23 cellular contexts compared by ENCODE assay signal in genomic region chr17:64692187-64692586, GRCh38. TPM values are rescaled to one million over a fixed set of nuclear protein-coding genes. Genes with fewer than 3 reads are reported as not detected.
A peak's percentile ranks its signal among the peaks of the same experiment; 100 is the strongest.
DNase-seq lines count a peak whose midpoint lies in the region; ATAC-seq, FAIRE-seq and TF ChIP-seq lines count a peak whose summit lies in the region.
"Had no signal": no experiment of that assay in that cellular context is flagged by ENCODE, and none has a peak within 500 bp of the region (broad histone marks: within the 10 kb centered on the region; RNA-seq: fewer than 3 reads in every experiment).

No MANE protein-coding gene starts in this region.

- no peaks in the 10 kb centered on the region for H3K9me3 ChIP-seq in K562 (replicated peaks; ENCODE audit: control insufficient read depth, insufficient read depth, low read depth, low read length)
- H3K9me3 ChIP-seq: A549; BE2C; BLaER1 treated with 17β-estradiol and CSF1 and Interleukin-3, amounts not matched to agents 10 nM and 100 nM had no signal

- no peak for TF ChIP-seq RAD21 in K562 (CRISPR knock-in tag; conservative IDR thresholded peaks at IDR 0.05 in 1 of 2, IDR thresholded peaks at IDR 0.05 in 1 of 2)

- no peak for TF ChIP-seq CTCF in K562 (IDR thresholded peaks at IDR 0.05 in 2 of 3, conservative IDR thresholded peaks at IDR 0.05 in 1 of 3; ENCODE audit: insufficient read depth in 2 of 3, low read depth in 1 of 3, low read length in 3 of 3)
- no peak for TF ChIP-seq CTCF in fibroblast of the aortic adventitia (IDR thresholded peaks at IDR 0.05; ENCODE audit: insufficient read depth, low read length)

- H2AFZ ChIP-seq in K562 (ENCODE audit: low read depth, low read length): no peak overlapping the region

- H3K27me3 ChIP-seq in K562 (ENCODE audit: control insufficient read depth in 2 of 2, insufficient read depth in 2 of 2, low read length in 2 of 2): no peaks in the 10 kb centered on the region; a peak in 1 of 5 replicates
- H3K27me3 ChIP-seq: BE2C; BLaER1 treated with 17β-estradiol and CSF1 and Interleukin-3, amounts not matched to agents 10 nM and 100 nM had no signal

- in situ Hi-C loops in K562 (cut with MboI): no loop called here

- CTCF ChIA-PET in K562 (lab: Yijun Ruan, JAX; ENCODE audit: low intra/inter-chr PET ratio): no interaction called here

- H3K27ac ChIP-seq in K562 (ENCODE audit: extremely low read depth, low read depth, low read length): no peak overlapping the region
- H3K27ac ChIP-seq: BLaER1 treated with 17β-estradiol and CSF1 and Interleukin-3, amounts not matched to agents 10 nM and 100 nM had no signal

- H3K4me1 ChIP-seq in K562 (replicated peaks in 1 of 2; ENCODE audit: control insufficient read depth in 2 of 2, insufficient read depth in 2 of 2, low read length in 2 of 2): peaks cover 0 to 2% of the 10 kb centered on the region in 2 experiments; a peak in 1 of 5 replicates
- H3K4me1 ChIP-seq: BE2C had no signal

- H3K36me3 ChIP-seq in K562 (ENCODE audit: control insufficient read depth, insufficient read depth, low read length): no peaks in the 10 kb centered on the region
- H3K36me3 ChIP-seq: BE2C; BLaER1 treated with 17β-estradiol and CSF1 and Interleukin-3, amounts not matched to agents 10 nM and 100 nM had no signal

- no peak for TF ChIP-seq EP300 in K562 (IDR thresholded peaks at IDR 0.05; ENCODE audit: low read length)

- intact Hi-C loops in K562 (cut with micrococcal nuclease): no loop called here

- no peak for ATAC-seq in K562
- no peak for ATAC-seq in HG03520 (IDR thresholded peaks at IDR 0.05; ENCODE audit: unreplicated experiment)
- ATAC-seq: A549 had no signal

- POLR2A ChIA-PET in K562 (lab: Yijun Ruan, JAX): interaction anchor here (0.7 to 0.9 kb wide), 3 partner anchors 14 to 22 kb away, joined by 3 to 4 read pairs (median 3); no protein-coding TSS in a partner anchor

- DNase-seq in K562 (ENCODE audit: extremely low read depth in 1 of 4, low spot score in 3 of 4): no peak
- peak; percentile 50 for DNase-seq in fibroblast of gingiva (ENCODE audit: low read depth)
- peak; percentile 77 for DNase-seq in fibroblast of the aortic adventitia (ENCODE audit: low read depth)
- no peak for DNase-seq in GM19239 (ENCODE audit: insufficient read length, low spot score)
- no peak for DNase-seq in nucleus accumbens (lab: John Stamatoyannopoulos, UW)
- DNase-seq: 8988T; ACHN; AML-193; BE2C; Calu3; CD4-positive, alpha-beta memory T cell; COR-L47; DMS53; DMS79 treated with DMSO at 0.1 percent for 48 hours; GF-D8; H7; HCEC 1CT had no signal

- TF ChIP-seq POLR2A in K562 (conservative IDR thresholded peaks at IDR 0.05): no peak

- H3K4me3 ChIP-seq in K562 (no peak overlapping the region), fibroblast of the aortic adventitia (ENCODE audit: low read depth, low read length) (no peak overlapping the region)
- H3K4me3 ChIP-seq: A549; BLaER1 treated with 17β-estradiol and CSF1 and Interleukin-3, amounts not matched to agents 10 nM and 100 nM had no signal

- no peak overlapping the region for H3K9ac ChIP-seq in K562 (ENCODE audit: insufficient read depth in 1 of 2, low read depth in 2 of 2, low read length in 2 of 2)
- H3K9ac ChIP-seq: BLaER1 treated with 17β-estradiol and CSF1 and Interleukin-3, amounts not matched to agents 10 nM and 100 nM had no signal

- no peak overlapping the region for H3K4me2 ChIP-seq in K562 (ENCODE audit: insufficient read depth, low read length)
- H3K4me2 ChIP-seq: A549; BLaER1 treated with 17β-estradiol and CSF1 and Interleukin-3, amounts not matched to agents 10 nM and 100 nM had no signal

- H4K20me1 ChIP-seq in K562 (replicated peaks; ENCODE audit: control insufficient read depth, insufficient read depth, low read length): no peaks in the 10 kb centered on the region
- H4K20me1 ChIP-seq: BLaER1 treated with 17β-estradiol and CSF1 and Interleukin-3, amounts not matched to agents 10 nM and 100 nM had no signal

- FAIRE-seq in K562 (lab: Jason Lieb, UNC) (peak; percentile 42), GM19239 (lab: Jason Lieb, UNC) (no peak)
- FAIRE-seq: A549, GM12891, GM18507, H1 had no signal

- no peaks in the 10 kb centered on the region for H3K9me1 ChIP-seq in K562 (ENCODE audit: control insufficient read depth, insufficient read depth, low read length)

- BruUV-seq in K562 (replicated peaks; lab: Mats Ljungman, UMichigan): no TSS peak

- H3K79me2 ChIP-seq in K562 (ENCODE audit: control insufficient read depth, insufficient read depth, low read length): no peaks in the 10 kb centered on the region

- 45% methylated on average over 3 of the region's 3 CpGs for WGBS in K562 (ENCODE audit: insufficient coverage, low coverage, missing lambda C conversion rate)

TF ChIP-seq in K562, 482 proteins besides CTCF, POLR2A, EP300 and RAD21:
- TF ChIP-seq FOXA3 (CRISPR knock-in tag; conservative IDR thresholded peaks at IDR 0.05 in 1 of 2, IDR thresholded peaks at IDR 0.05 in 1 of 2): no peak
- no peak for TF ChIP-seq ZNF23 (CRISPR knock-in tag; IDR thresholded peaks at IDR 0.05)
- no peak for TF ChIP-seq ARNT (IDR thresholded peaks at IDR 0.05)

RNA-seq across cellular contexts. Expression of gene SMURF2, which starts 30.1 kb away (rescaled TPM):
- total RNA-seq in K562 (2011; cell fraction: chromatin; rRNA removed; ENCODE audit: low replicate concordance): 14.0 and 35.3 TPM in 2 replicates
- 6.8 and 8.8 TPM in 2 replicates for total RNA-seq in K562 (2011; cell fraction: nucleolus; rRNA removed)
- 12.4 and 15.6 TPM in 2 replicates for total RNA-seq in K562 (2011; cell fraction: nucleoplasm; rRNA removed)
- total RNA-seq in K562 (2014; rRNA removed) (11.6 and 13.0 TPM in 2 replicates), K562 (2014; rRNA removed; fragmentation: Illumina TruSeq; extraction: Trizol) (20.5 and 22.1 TPM in 2 replicates), K562 (2015; rRNA removed; fragmentation: Illumina TruSeq; extraction: Trizol) (22.0 and 23.1 TPM in 2 replicates), K562 (2021) (15.2 and 15.7 TPM in 2 replicates), fibroblast of the aortic adventitia (ENCODE audit: low replicate concordance) (38.2 and 90.9 TPM in 2 replicates)
- polyA plus RNA-seq in K562 (2011; rRNA removed) (13.3 and 14.8 TPM in 2 replicates), K562 (2014; fragmentation: Illumina TruSeq; extraction: Trizol) (15.9 and 16.4 TPM in 2 replicates), K562 (2014; fragmentation: Nextera tagmentation; extraction: Ambion mirVana) (1 to 10 TPM; 3.8 to 5.0 TPM), K562 (2014; rRNA removed) (9.1 and 11.3 TPM in 2 replicates)
- 3.4 and 7.1 TPM in 2 replicates for polyA plus RNA-seq in K562 (2011; cell fraction: cytosol; rRNA removed)
- polyA plus RNA-seq in K562 (2011; cell fraction: nucleus; rRNA removed): 11.5 and 13.8 TPM in 2 replicates
- 8.8 and 9.6 TPM in 2 replicates for polyA plus RNA-seq in K562 (2012)
- 31.6 and 34.3 TPM in 2 replicates for polyA minus RNA-seq in K562 (2011; rRNA and poly(A)+ RNA removed)
- 7.8 and 10.6 TPM in 2 replicates for polyA minus RNA-seq in K562 (2011; cell fraction: cytosol; rRNA and poly(A)+ RNA removed)
- polyA minus RNA-seq in K562 (2011; cell fraction: nucleus; rRNA and poly(A)+ RNA removed): 5.8 and 19.7 TPM in 2 replicates

Comparison
In these comparisons a context has a peak if more than half of its experiments do, and no peak if none do; other contexts are left out.
1. DNase-seq: peak in fibroblast of gingiva (single experiment) and fibroblast of the aortic adventitia (single experiment); none in K562 (0 of 4), GM19239 (single experiment) and nucleus accumbens (0 of 56).